8 cellular contexts compared by ENCODE assay signal in genomic region chr9:129890718-129891299, GRCh38. TPM values are rescaled to one million over a fixed set of nuclear protein-coding genes. Genes with fewer than 3 reads are reported as not detected.
DNase-seq lines count a peak whose midpoint lies in the region; ATAC-seq and TF ChIP-seq lines count a peak whose summit lies in the region.
"Not testable (repeated sequence)": the region's sequence is repeated elsewhere in the genome, so short reads cannot be mapped to it uniquely, and the experiment has no call there.

No MANE protein-coding gene starts in this region.

- H3K27ac ChIP-seq in ascending aorta = peak overlapping the region; percentile 4 to 65
- peak overlapping the region in 6 of 10 donors; percentile 10 to 89 (median 18) for H3K27ac ChIP-seq in heart right ventricle
- H3K27ac ChIP-seq in vagina = peak overlapping the region; percentile 33

- H3K9ac ChIP-seq in ES-I3 (ENCODE audit: low read depth, low read length) (peak overlapping the region; percentile 41; the same call in 1 of the 2 replicates), Loucy (ENCODE audit: low read depth, low read length, poor library complexity, severe bottlenecking) (peak overlapping the region; percentile 94)

- H3K36me3 Mint-ChIP-seq in activated CD8-positive, alpha-beta T cell treated with anti-CD3 and anti-CD28 coated beads, Interleukin-2, amount 10 ng/mL, durations not matched to agents 7 days and 5 days (ENCODE audit: low read depth) = peaks cover 82% of the 10 kb centered on the region
- H3K36me3 Mint-ChIP-seq in naive B cell = not testable (repeated sequence)
- peaks cover 65% of the 10 kb centered on the region for H3K36me3 Mint-ChIP-seq in stimulated activated memory B cell treated with anti-CD40 and anti-IgM and Interleukin-4, amounts not matched to agents 10 μg/mL and 1 μg/mL and 100 μg/mL, for 72 hours

- H3K36me3 ChIP-seq in ES-I3 (ENCODE audit: insufficient read depth, low read length) = not testable (repeated sequence)
- H3K36me3 ChIP-seq in Loucy (ENCODE audit: insufficient read depth, low read length) (peaks cover 18% of the 10 kb centered on the region; the same call in 1 of the 2 replicates), ascending aorta (peaks cover 12 to 41% of the 10 kb centered on the region in 2 donors), heart right ventricle (peaks cover 0 to 56% (median 10%) of the 10 kb centered on the region in 9 donors), vagina (peaks cover 0 to 11% of the 10 kb centered on the region in 2 donors)

- peak overlapping the region; percentile 66 for H3K4me3 ChIP-seq in Loucy (ENCODE audit: low read length, poor library complexity, severe bottlenecking)
- peak overlapping the region in 1 of 2 donors; percentile 10 for H3K4me3 ChIP-seq in ascending aorta
- H3K4me3 ChIP-seq in heart right ventricle = peak overlapping the region in 1 of 10 donors; percentile 37
- peak overlapping the region in 1 of 2 donors; percentile 1 for H3K4me3 ChIP-seq in vagina

- peak overlapping the region; percentile 95 for H3K4me2 ChIP-seq in Loucy (ENCODE audit: low read depth, low read length, poor library complexity, severe bottlenecking)

- not testable (repeated sequence) for H3K9me3 ChIP-seq in ES-I3 (ENCODE audit: control insufficient read depth, insufficient read depth, low read length); Loucy (ENCODE audit: insufficient read depth, low read depth, low read length); ascending aorta; heart right ventricle; vagina

- not testable (repeated sequence) for H3K9me2 ChIP-seq in Loucy (replicated peaks; ENCODE audit: low read depth, low read length)

- H3K27me3 Mint-ChIP-seq in activated CD8-positive, alpha-beta T cell treated with anti-CD3 and anti-CD28 coated beads, Interleukin-2, amount 10 ng/mL, durations not matched to agents 7 days and 5 days (ENCODE audit: low read depth); naive B cell; stimulated activated memory B cell treated with anti-CD40 and anti-IgM and Interleukin-4, amounts not matched to agents 10 μg/mL and 1 μg/mL and 100 μg/mL, for 72 hours: not testable (repeated sequence)

- H3K4me1 Mint-ChIP-seq in activated CD8-positive, alpha-beta T cell treated with anti-CD3 and anti-CD28 coated beads, Interleukin-2, amount 10 ng/mL, durations not matched to agents 7 days and 5 days (ENCODE audit: low read depth) = peaks cover 92% of the 10 kb centered on the region
- peaks cover 51 to 83% (median 72%) of the 10 kb centered on the region in 3 donors for H3K4me1 Mint-ChIP-seq in naive B cell
- H3K4me1 Mint-ChIP-seq in stimulated activated memory B cell treated with anti-CD40 and anti-IgM and Interleukin-4, amounts not matched to agents 10 μg/mL and 1 μg/mL and 100 μg/mL, for 72 hours = peaks cover 91% of the 10 kb centered on the region

- peak overlapping the region; percentile 90 for H3K4me3 Mint-ChIP-seq in activated CD8-positive, alpha-beta T cell treated with anti-CD3 and anti-CD28 coated beads, Interleukin-2, amount 10 ng/mL, durations not matched to agents 7 days and 5 days
- peak overlapping the region; percentile 84 to 99 (median 96) for H3K4me3 Mint-ChIP-seq in naive B cell
- H3K4me3 Mint-ChIP-seq in stimulated activated memory B cell treated with anti-CD40 and anti-IgM and Interleukin-4, amounts not matched to agents 10 μg/mL and 1 μg/mL and 100 μg/mL, for 72 hours = peak overlapping the region; percentile 52

- CTCF ChIA-PET in activated CD8-positive, alpha-beta T cell treated with anti-CD3 and anti-CD28 coated beads, Interleukin-2, amount 10 ng/mL, durations not matched to agents 7 days and 5 days (lab: Charles Lee) = interaction anchor here (0.7 to 1.5 kb wide), 4 partner anchors 29 to 165 kb away, joined by 3 to 4 read pairs (median 3); no protein-coding TSS in a partner anchor

- H4K20me1 ChIP-seq in Loucy (ENCODE audit: insufficient read depth, low read length, poor library complexity, severe bottlenecking) = not testable (repeated sequence)

- ATAC-seq in activated CD8-positive, alpha-beta T cell treated with anti-CD3 and anti-CD28 coated beads, Interleukin-2, amount 10 ng/mL, durations not matched to agents 7 days and 5 days; heart right ventricle; naive B cell (ENCODE audit: low read depth in 2 of 2); stimulated activated memory B cell treated with anti-CD40 and anti-IgM and Interleukin-4, amounts not matched to agents 10 μg/mL and 1 μg/mL and 100 μg/mL, for 72 hours: not testable (repeated sequence)

- 89% methylated on average over 14 of the region's 14 CpGs for WGBS in heart right ventricle, 2 donors

- not testable (repeated sequence) for H2AFZ ChIP-seq in Loucy (ENCODE audit: low read length)

- peak overlapping the region; percentile 99 for H3K27ac Mint-ChIP-seq in activated CD8-positive, alpha-beta T cell treated with anti-CD3 and anti-CD28 coated beads, Interleukin-2, amount 10 ng/mL, durations not matched to agents 7 days and 5 days
- peak overlapping the region; percentile 92 to 99 (median 97) for H3K27ac Mint-ChIP-seq in naive B cell
- peak overlapping the region; percentile 97 for H3K27ac Mint-ChIP-seq in stimulated activated memory B cell treated with anti-CD40 and anti-IgM and Interleukin-4, amounts not matched to agents 10 μg/mL and 1 μg/mL and 100 μg/mL, for 72 hours

- not testable (repeated sequence) for TF ChIP-seq POLR2A in vagina (IDR thresholded peaks at IDR 0.05)

- POLR2A ChIA-PET in activated CD8-positive, alpha-beta T cell treated with anti-CD3 and anti-CD28 coated beads, Interleukin-2, amount 10 ng/mL, durations not matched to agents 7 days and 5 days (lab: Charles Lee) = interaction anchor here (0.6 to 9.5 kb wide), 17 partner anchors 10 to 168 kb away, joined by 3 to 138 read pairs (median 4); partner anchors contain the start of genes C9orf78, FNBP1 and USP20

- intact Hi-C loops in ascending aorta (cut with DNase I); heart right ventricle (cut with DNase I); vagina (cut with DNase I): not testable (repeated sequence)

- H3K79me2 ChIP-seq in Loucy (ENCODE audit: insufficient read depth, low read length) = peaks cover 31% of the 10 kb centered on the region

- not testable (repeated sequence) for H3K27me3 ChIP-seq in Loucy (ENCODE audit: insufficient read depth, low read length, poor library complexity, severe bottlenecking); ascending aorta; heart right ventricle; vagina

- not testable (repeated sequence) for DNase-seq in activated CD8-positive, alpha-beta T cell treated with anti-CD3 and anti-CD28 coated beads, Interleukin-2, amount 10 ng/mL, durations not matched to agents 7 days and 5 days; ascending aorta (ENCODE audit: low spot score in 2 of 2); heart right ventricle; naive B cell; vagina (ENCODE audit: extremely low spot score in 2 of 2)

- TF ChIP-seq CTCF in Loucy (conservative IDR thresholded peaks at IDR 0.05; ENCODE audit: low read length); ascending aorta (IDR thresholded peaks at IDR 0.05); heart right ventricle (IDR thresholded peaks at IDR 0.05); vagina (IDR thresholded peaks at IDR 0.05): not testable (repeated sequence)

- H3K9me3 Mint-ChIP-seq in activated CD8-positive, alpha-beta T cell treated with anti-CD3 and anti-CD28 coated beads, Interleukin-2, amount 10 ng/mL, durations not matched to agents 7 days and 5 days (ENCODE audit: insufficient read depth); naive B cell; stimulated activated memory B cell treated with anti-CD40 and anti-IgM and Interleukin-4, amounts not matched to agents 10 μg/mL and 1 μg/mL and 100 μg/mL, for 72 hours: not testable (repeated sequence)

- peaks cover 18% of the 10 kb centered on the region for H3F3A ChIP-seq in Loucy (ENCODE audit: low read depth)

- peaks cover 30% of the 10 kb centered on the region; the same call in 1 of the 2 replicates for H3K4me1 ChIP-seq in ES-I3 (ENCODE audit: insufficient read depth, low read length)
- peaks cover 79% of the 10 kb centered on the region for H3K4me1 ChIP-seq in Loucy (ENCODE audit: insufficient read depth, low read length, poor library complexity, severe bottlenecking)
- peaks cover 6 to 20% of the 10 kb centered on the region in 2 donors for H3K4me1 ChIP-seq in ascending aorta
- H3K4me1 ChIP-seq in heart right ventricle = peaks cover 0 to 73% (median 20%) of the 10 kb centered on the region in 9 donors
- H3K4me1 ChIP-seq in vagina = peaks cover 17% of the 10 kb centered on the region

RNA-seq across cellular contexts. Expression of gene USP20, which starts 55.6 kb away (rescaled TPM):
- 10 to 100 TPM; 86.2 to 87.4 TPM for total RNA-seq in activated CD8-positive, alpha-beta T cell treated with anti-CD3 and anti-CD28 coated beads, Interleukin-2, amount 10 ng/mL, durations not matched to agents 7 days and 5 days
- 34.0 TPM for total RNA-seq in ascending aorta
- 10 to 100 TPM; 10.9 to 16.8 (median 12.5) TPM for total RNA-seq in heart right ventricle
- polyA plus RNA-seq in heart right ventricle = 10 to 100 TPM; 11.0 to 14.7 TPM
- 10 to 100 TPM; 12.7 to 23.9 (median 14.9) TPM for polyA plus RNA-seq in naive B cell (ENCODE audit: low read depth in 6 of 6)
- 29.5 TPM for total RNA-seq in vagina

RNA-seq across cellular contexts. Expression of gene C9orf78, which starts 55.7 kb away (rescaled TPM):
- 10 to 100 TPM; 89.7 to 91.7 TPM for total RNA-seq in activated CD8-positive, alpha-beta T cell treated with anti-CD3 and anti-CD28 coated beads, Interleukin-2, amount 10 ng/mL, durations not matched to agents 7 days and 5 days
- total RNA-seq in ascending aorta (19.2 TPM), heart right ventricle (10 to 100 TPM; 25.7 to 34.6 (median 30.5) TPM), vagina (36.6 TPM)
- polyA plus RNA-seq in heart right ventricle (10 to 100 TPM; 34.2 to 66.2 TPM), naive B cell (ENCODE audit: low read depth in 6 of 6) (100 to 1,000 TPM; 100 to 148 (median 120) TPM)
